Comparison of ENCODE assay signal across 10 cellular contexts in genomic region chr12:124040286-124040685, GRCh38.
"Had no signal": no experiment of that assay in that cellular context is flagged by ENCODE, and none has a peak within 500 bp of the region (broad histone marks: within the 10 kb centered on the region; RNA-seq: fewer than 3 reads in every experiment).

No MANE protein-coding gene starts in this region.

- H3K36me3 Mint-ChIP-seq: activated CD8-positive, alpha-beta memory T cell treated with anti-CD3 and anti-CD28 coated beads, Interleukin-2, amount 10 ng/mL, durations not matched to agents 7 days and 5 days; activated naive CD8-positive, alpha-beta T cell treated with anti-CD3 and anti-CD28 coated beads, Interleukin-2, amount 10 ng/mL, durations not matched to agents 7 days and 5 days had no signal

- H3K36me3 ChIP-seq: pancreas had no signal

- H3K27ac ChIP-seq: pancreas had no signal

- H3K27me3 ChIP-seq: pancreas had no signal

- DNase-seq: activated CD4-positive, alpha-beta T cell treated with anti-CD3 and anti-CD28 coated beads for 1 hour; activated CD4-positive, alpha-beta T cell treated with anti-CD3 and anti-CD28 coated beads, Interleukin-2, amount 50 U/mL, for 48 hours; activated CD8-positive, alpha-beta memory T cell treated with anti-CD3 and anti-CD28 coated beads, Interleukin-2, amount 10 ng/mL, durations not matched to agents 7 days and 5 days; activated gamma-delta T cell treated with Interleukin-2 at 50 U/mL for 16 hours; activated naive CD8-positive, alpha-beta T cell treated with anti-CD3 and anti-CD28 coated beads, Interleukin-2, amount 10 ng/mL, durations not matched to agents 7 days and 5 days; activated T-cell treated with anti-CD3 and anti-CD28 coated beads, Interleukin-2, amount 50 U/mL, for 4 hours; effector memory CD8-positive, alpha-beta T cell; pancreas; T-helper 9 cell had no signal

- H3K9me3 ChIP-seq: pancreas had no signal

- H3K4me3 ChIP-seq: pancreas had no signal

- H3K27ac Mint-ChIP-seq: activated CD8-positive, alpha-beta memory T cell treated with anti-CD3 and anti-CD28 coated beads, Interleukin-2, amount 10 ng/mL, durations not matched to agents 7 days and 5 days; activated naive CD8-positive, alpha-beta T cell treated with anti-CD3 and anti-CD28 coated beads, Interleukin-2, amount 10 ng/mL, durations not matched to agents 7 days and 5 days; effector memory CD8-positive, alpha-beta T cell had no signal

- ATAC-seq: activated CD8-positive, alpha-beta memory T cell treated with anti-CD3 and anti-CD28 coated beads, Interleukin-2, amount 10 ng/mL, durations not matched to agents 7 days and 5 days; activated T-cell treated with anti-CD3 and anti-CD28 coated beads, Interleukin-2, amount 50 U/mL, for 4 hours; effector memory CD8-positive, alpha-beta T cell; pancreas had no signal

- H3K4me3 Mint-ChIP-seq: activated CD8-positive, alpha-beta memory T cell treated with anti-CD3 and anti-CD28 coated beads, Interleukin-2, amount 10 ng/mL, durations not matched to agents 7 days and 5 days; activated naive CD8-positive, alpha-beta T cell treated with anti-CD3 and anti-CD28 coated beads, Interleukin-2, amount 10 ng/mL, durations not matched to agents 7 days and 5 days; activated T-cell treated with anti-CD3 and anti-CD28 coated beads, Interleukin-2, amount 50 U/mL, for 4 hours; effector memory CD8-positive, alpha-beta T cell; neural crest cell had no signal
